In genomic region chr10:88991900-88992237, GRCh38 we compare ENCODE assay signal across 8 cellular contexts. TPM values are rescaled to one million over a fixed set of nuclear protein-coding genes. Genes with fewer than 3 reads are reported as not detected.
DNase-seq lines count a peak whose midpoint lies in the region; ATAC-seq and TF ChIP-seq lines count a peak whose summit lies in the region.

No MANE protein-coding gene starts in this region.

- 8 to 15% (median 11%) methylated on average over 6 of the region's 6 CpGs for WGBS in spleen, 5 donors

- peaks cover 28 to 89% (median 78%) of the 10 kb centered on the region in 6 donors for H3K4me1 ChIP-seq in spleen

- H3K27me3 ChIP-seq in spleen (replicated peaks in 1 of 7): no peaks in the 10 kb centered on the region

- peaks cover 16% of the 10 kb centered on the region for H3K36me3 Mint-ChIP-seq in activated CD4-positive, alpha-beta T cell treated with anti-CD3 and anti-CD28 coated beads, Interleukin-2, amount 10 ng/mL, durations not matched to agents 24 days and 14 days (ENCODE audit: low read depth)
- peaks cover 23% of the 10 kb centered on the region for H3K36me3 Mint-ChIP-seq in T-helper 2 cell treated with Interferon-gamma antibody and Interleukin-4, amounts not matched to agents 5 μg/mL and 100 μg/mL, for 36 hours (ENCODE audit: low read depth)
- H3K36me3 Mint-ChIP-seq in glutamatergic neuron (ENCODE audit: unreplicated experiment): peaks cover 8% of the 10 kb centered on the region

- no peaks in the 10 kb centered on the region for H3K27me3 Mint-ChIP-seq in activated CD4-positive, alpha-beta T cell treated with anti-CD3 and anti-CD28 coated beads, Interleukin-2, amount 10 ng/mL, durations not matched to agents 24 days and 14 days
- no peaks in the 10 kb centered on the region for H3K27me3 Mint-ChIP-seq in T-helper 2 cell treated with Interferon-gamma antibody and Interleukin-4, amounts not matched to agents 5 μg/mL and 100 μg/mL, for 36 hours (ENCODE audit: low read depth)
- peaks cover 10% of the 10 kb centered on the region for H3K27me3 Mint-ChIP-seq in glutamatergic neuron (ENCODE audit: unreplicated experiment)

- peak overlapping the region; percentile 97 for H3K27ac Mint-ChIP-seq in activated CD4-positive, alpha-beta T cell treated with anti-CD3 and anti-CD28 coated beads, Interleukin-2, amount 10 ng/mL, durations not matched to agents 24 days and 14 days
- peak overlapping the region; percentile 94 for H3K27ac Mint-ChIP-seq in T-helper 2 cell treated with Interferon-gamma antibody and Interleukin-4, amounts not matched to agents 5 μg/mL and 100 μg/mL, for 36 hours
- H3K27ac Mint-ChIP-seq in glutamatergic neuron (ENCODE audit: unreplicated experiment): no peak overlapping the region

- H3K4me3 Mint-ChIP-seq in activated CD4-positive, alpha-beta T cell treated with anti-CD3 and anti-CD28 coated beads, Interleukin-2, amount 10 ng/mL, durations not matched to agents 24 days and 14 days: peak overlapping the region; percentile 96
- peak overlapping the region; percentile 94 for H3K4me3 Mint-ChIP-seq in T-helper 2 cell treated with Interferon-gamma antibody and Interleukin-4, amounts not matched to agents 5 μg/mL and 100 μg/mL, for 36 hours
- H3K4me3 Mint-ChIP-seq in glutamatergic neuron (ENCODE audit: unreplicated experiment): peak overlapping the region; percentile 92

- no peak for ATAC-seq in HG02798 (IDR thresholded peaks at IDR 0.05; ENCODE audit: poor library complexity, unreplicated experiment)
- ATAC-seq in GM21381 (IDR thresholded peaks at IDR 0.05; ENCODE audit: unreplicated experiment): no peak

- H3K9me3 ChIP-seq in spleen: peaks cover 0 to 5% (median 1%) of the 10 kb centered on the region in 8 donors

- no peaks in the 10 kb centered on the region for H3K9me3 Mint-ChIP-seq in activated CD4-positive, alpha-beta T cell treated with anti-CD3 and anti-CD28 coated beads, Interleukin-2, amount 10 ng/mL, durations not matched to agents 24 days and 14 days
- peaks cover 4% of the 10 kb centered on the region for H3K9me3 Mint-ChIP-seq in T-helper 2 cell treated with Interferon-gamma antibody and Interleukin-4, amounts not matched to agents 5 μg/mL and 100 μg/mL, for 36 hours
- H3K9me3 Mint-ChIP-seq in glutamatergic neuron (ENCODE audit: unreplicated experiment): no peaks in the 10 kb centered on the region

- no peak for TF ChIP-seq POLR2A in spleen (IDR thresholded peaks at IDR 0.05)

- no peak for DNase-seq in activated CD4-positive, alpha-beta T cell treated with anti-CD3 and anti-CD28 coated beads, Interleukin-2, amount 10 ng/mL, durations not matched to agents 24 days and 14 days
- DNase-seq in activated CD4-positive, alpha-beta T cell treated with anti-CD3 and anti-CD28 coated beads for 48 hours: no peak
- DNase-seq in T-helper 2 cell treated with Interferon-gamma antibody and Interleukin-4, amounts not matched to agents 5 μg/mL and 100 μg/mL, for 36 hours (ENCODE audit: low spot score): no peak
- DNase-seq in glutamatergic neuron (no peak), spleen (no peak), NCI-H345 treated with DMSO at 0.1 percent for 48 hours (lab: John Stamatoyannopoulos, UW; ENCODE audit: unreplicated experiment) (no peak)

- intact Hi-C loops in activated CD4-positive, alpha-beta T cell treated with anti-CD3 and anti-CD28 coated beads, Interleukin-2, amount 10 ng/mL, durations not matched to agents 24 days and 14 days (cut with micrococcal nuclease): loop anchor here (1.0 to 5.0 kb wide), 8 partner anchors 9 to 200 kb away; partner anchors contain the start of gene STAMBPL1
- intact Hi-C loops in spleen (cut with DNase I; ENCODE audit: low total_unique reads): no loop called here

- no peaks in the 10 kb centered on the region for H3K36me3 ChIP-seq in spleen

- H3K4me1 Mint-ChIP-seq in activated CD4-positive, alpha-beta T cell treated with anti-CD3 and anti-CD28 coated beads, Interleukin-2, amount 10 ng/mL, durations not matched to agents 24 days and 14 days: peaks cover 63% of the 10 kb centered on the region
- H3K4me1 Mint-ChIP-seq in T-helper 2 cell treated with Interferon-gamma antibody and Interleukin-4, amounts not matched to agents 5 μg/mL and 100 μg/mL, for 36 hours (ENCODE audit: low read depth): peaks cover 58% of the 10 kb centered on the region
- H3K4me1 Mint-ChIP-seq in glutamatergic neuron (ENCODE audit: low read depth, unreplicated experiment): peaks cover 3% of the 10 kb centered on the region

- H3K4me3 ChIP-seq in spleen: peak overlapping the region; percentile 64 to 88 (median 84)

- peak overlapping the region; percentile 85 to 99 (median 98) for H3K27ac ChIP-seq in spleen

- TF ChIP-seq CTCF in glutamatergic neuron (IDR thresholded peaks at IDR 0.05; ENCODE audit: partially characterized antibody, unreplicated experiment) (no peak), spleen (IDR thresholded peaks at IDR 0.05 in 8 of 11, conservative IDR thresholded peaks at IDR 0.05 in 3 of 11) (no peak)

RNA-seq across cellular contexts. Expression of gene FAS, which starts 1.3 kb away (rescaled TPM):
- 29.9 and 31.1 TPM in 2 replicates for total RNA-seq in activated CD4-positive, alpha-beta T cell treated with anti-CD3 and anti-CD28 coated beads, Interleukin-2, amount 10 ng/mL, durations not matched to agents 24 days and 14 days
- total RNA-seq in glutamatergic neuron (ENCODE audit: unreplicated experiment): 0.69 TPM
- total RNA-seq in spleen: 10 to 100 TPM; 29.9 to 50.6 (median 36.4) TPM
- polyA plus RNA-seq in spleen: 1 to 10 TPM; 7.6 to 9.7 (median 8.3) TPM

RNA-seq across cellular contexts. Expression of gene ACTA2, which starts 39.3 kb away (rescaled TPM):
- 8.8 and 8.9 TPM in 2 replicates for total RNA-seq in activated CD4-positive, alpha-beta T cell treated with anti-CD3 and anti-CD28 coated beads, Interleukin-2, amount 10 ng/mL, durations not matched to agents 24 days and 14 days
- total RNA-seq in glutamatergic neuron (ENCODE audit: unreplicated experiment) (4.3 TPM), spleen (1,000 to 10,000 TPM in 1 of 7 donors, 100 to 1,000 TPM in 6; 128 to 1,421 (median 242) TPM)
- polyA plus RNA-seq in spleen: 100 to 1,000 TPM; 104 to 324 (median 224) TPM

Comparison
In these comparisons a context has a peak if more than half of its experiments do, and no peak if none do; other contexts are left out.
1. RNA of gene FAS, which starts 1.3 kb away (total RNA-seq): 29.9 to 50.6 TPM in spleen and 29.9 to 31.1 TPM in activated CD4-positive, alpha-beta T cell treated with anti-CD3 and anti-CD28 coated beads, Interleukin-2, amount 10 ng/mL, durations not matched to agents 24 days and 14 days; 0.69 TPM in glutamatergic neuron (single experiment); every median in the first group is over 10 times any median in the second.
2. RNA of gene ACTA2, which starts 39.3 kb away (total RNA-seq): 128 to 1,421 TPM in spleen; 8.8 to 8.9 TPM in activated CD4-positive, alpha-beta T cell treated with anti-CD3 and anti-CD28 coated beads, Interleukin-2, amount 10 ng/mL, durations not matched to agents 24 days and 14 days and 4.3 TPM in glutamatergic neuron (single experiment); every median in the first group is over 10 times any median in the second.
3. Peak in every context shown above with its lines, with median percentiles within 50 percentile points of each other: H3K4me3 Mint-ChIP-seq.